Comparison of ENCODE assay signal across 24 cellular contexts in the genomic region with DNA sequence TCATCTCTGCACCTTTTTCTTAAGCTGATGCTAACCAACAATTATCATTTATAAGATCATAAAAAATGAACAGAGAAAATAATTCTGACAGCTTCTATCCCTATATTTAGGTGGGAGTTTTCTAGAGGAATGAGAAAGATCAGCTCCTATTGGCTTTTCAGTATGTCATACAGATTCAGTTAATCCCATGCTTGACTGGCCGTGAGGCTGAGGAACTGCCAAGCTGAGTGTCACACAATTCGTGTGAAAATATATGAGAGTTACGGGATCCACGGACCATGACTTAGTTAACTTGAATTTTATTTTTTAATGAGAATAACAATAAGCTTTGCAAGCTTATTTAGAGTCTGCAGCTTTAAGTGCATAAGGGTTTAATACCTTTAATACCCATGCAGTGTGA. TPM values are rescaled to one million over a fixed set of nuclear protein-coding genes. Genes with fewer than 3 reads are reported as not detected.
DNase-seq lines count a peak whose midpoint lies in the region; ATAC-seq, FAIRE-seq and TF ChIP-seq lines count a peak whose summit lies in the region.
"Had no signal": no experiment of that assay in that cellular context is flagged by ENCODE, and none has a peak within 500 bp of the region (broad histone marks: within the 10 kb centered on the region; RNA-seq: fewer than 3 reads in every experiment).

No MANE protein-coding gene starts in this region.

- H3K4me3 ChIP-seq in A549 (no peak overlapping the region), astrocyte (ENCODE audit: insufficient read depth, low read depth, low read length) (no peak overlapping the region)
- H3K4me3 ChIP-seq: GM23338, MG63, SJSA1 had no signal

- TF ChIP-seq RAD21 in A549 (conservative IDR thresholded peaks at IDR 0.05 in 1 of 2, IDR thresholded peaks at IDR 0.05 in 1 of 2) = no peak

- no peaks in the 10 kb centered on the region for H3K79me2 ChIP-seq in astrocyte (ENCODE audit: insufficient read depth, low read length)

- H3K9me3 ChIP-seq in A549 = no peaks in the 10 kb centered on the region
- H3K9me3 ChIP-seq in astrocyte (ENCODE audit: insufficient read depth, low read depth, low read length) = no peaks in the 10 kb centered on the region
- H3K9me3 ChIP-seq: MG63, SJSA1 had no signal

- H3K4me1 Mint-ChIP-seq in astrocyte (ENCODE audit: low read depth, unreplicated experiment) = no peaks in the 10 kb centered on the region
- peaks cover 11% of the 10 kb centered on the region for H3K4me1 Mint-ChIP-seq in nephron progenitor cell
- H3K4me1 Mint-ChIP-seq: CD14-positive monocyte had no signal

- H3K27ac Mint-ChIP-seq in astrocyte (ENCODE audit: unreplicated experiment) (no peak overlapping the region), nephron progenitor cell (peak overlapping the region; percentile 29)
- H3K27ac Mint-ChIP-seq: CD8-positive, alpha-beta memory T cell; GM23338; H9 had no signal

- DNase-seq in A549 (ENCODE audit: low read depth in 1 of 2, low spot score in 1 of 2) (no peak), G401 (ENCODE audit: low spot score) (peak; percentile 0), astrocyte (ENCODE audit: low read depth) (no peak), nephron progenitor cell (no peak), COLO668 (lab: John Stamatoyannopoulos, UW; ENCODE audit: unreplicated experiment) (no peak), occipital lobe (lab: John Stamatoyannopoulos, UW) (no peak)
- DNase-seq: AML-193; Calu3; CD8-positive, alpha-beta memory T cell; DMS79 treated with DMSO at 0.1 percent for 48 hours; H9; IMR-90; KG1; MG63; NCI-H2029; NCI-H510A; NK-92 treated with Interleukin-12 subunit alpha and Interleukin-12 subunit beta, amount 100 ng/mL, for 24 hours; PC-3; Right ventricle myocardium superior had no signal

- FAIRE-seq in A549 (lab: Jason Lieb, UNC) (peak; percentile 84), astrocyte (lab: Jason Lieb, UNC) (peak; percentile 56)
- FAIRE-seq: GM18507 had no signal

- H3K27ac ChIP-seq in A549 = no peak overlapping the region
- no peak overlapping the region for H3K27ac ChIP-seq in astrocyte (ENCODE audit: low read depth, low read length)
- H3K27ac ChIP-seq: SJSA1 had no signal

- CTCF ChIA-PET in A549 (lab: Yijun Ruan, JAX) = interaction anchor here (0.9 to 1.7 kb wide), 3 partner anchors 11 to 85 kb away, joined by 3 to 5 read pairs (median 4); no protein-coding TSS in a partner anchor

- TF ChIP-seq POLR2A in A549 (IDR thresholded peaks at IDR 0.05; ENCODE audit: low read length) = no peak

- H3K36me3 Mint-ChIP-seq in astrocyte (ENCODE audit: low read depth, unreplicated experiment) = no peaks in the 10 kb centered on the region
- H3K36me3 Mint-ChIP-seq in nephron progenitor cell (ENCODE audit: low read depth) = no peaks in the 10 kb centered on the region
- H3K36me3 Mint-ChIP-seq: CD14-positive monocyte; CD8-positive, alpha-beta memory T cell had no signal

- H3K4me2 ChIP-seq in A549 = no peak overlapping the region
- H3K4me2 ChIP-seq in astrocyte (ENCODE audit: low read length) = no peak overlapping the region
- H3K4me2 ChIP-seq: GM23338 had no signal

- H3K4me1 ChIP-seq in A549 (no peaks in the 10 kb centered on the region), astrocyte (ENCODE audit: insufficient read depth, low read length) (no peaks in the 10 kb centered on the region)
- H3K4me1 ChIP-seq: SJSA1 had no signal

- H3K27me3 ChIP-seq in astrocyte (ENCODE audit: insufficient read depth, low read length) = no peaks in the 10 kb centered on the region
- H3K27me3 ChIP-seq: MG63, SJSA1 had no signal

- H3K9ac ChIP-seq in astrocyte (ENCODE audit: low read length) = no peak overlapping the region

- H3K4me3 Mint-ChIP-seq in astrocyte (ENCODE audit: unreplicated experiment) = no peak overlapping the region
- H3K4me3 Mint-ChIP-seq in nephron progenitor cell = no peak overlapping the region
- H3K4me3 Mint-ChIP-seq: CD14-positive monocyte; CD8-positive, alpha-beta memory T cell; GM23338; H9 had no signal

- WGBS in A549 (ENCODE audit: missing lambda C conversion rate) = 85% methylated on average over 4 of the region's 4 CpGs

- TF ChIP-seq EP300 in A549 (IDR thresholded peaks at IDR 0.05) = no peak

- ATAC-seq in A549 (no peak), HG03354 (IDR thresholded peaks at IDR 0.05; ENCODE audit: poor library complexity, severe bottlenecking, unreplicated experiment) (no peak)
- ATAC-seq: GM23338, PC-3 had no signal

- POLR2A ChIA-PET in A549 (lab: Yijun Ruan, JAX) = no interaction called here

- no peaks in the 10 kb centered on the region for H3K27me3 Mint-ChIP-seq in astrocyte (ENCODE audit: low read depth, unreplicated experiment)
- peaks cover 6% of the 10 kb centered on the region for H3K27me3 Mint-ChIP-seq in nephron progenitor cell (ENCODE audit: low read depth, poor library complexity)

- in situ Hi-C loops in G401 (cut with HindIII; ENCODE audit: low sequenced_read_pairs) = no loop called here

- no peaks in the 10 kb centered on the region for H4K20me1 ChIP-seq in astrocyte (ENCODE audit: insufficient read depth, low read length)

- H3K36me3 ChIP-seq in astrocyte (ENCODE audit: insufficient read depth, low read length) = no peaks in the 10 kb centered on the region
- H3K36me3 ChIP-seq: MG63, SJSA1 had no signal

- no peak for TF ChIP-seq CTCF in A549 (IDR thresholded peaks at IDR 0.05)
- TF ChIP-seq CTCF in astrocyte (IDR thresholded peaks at IDR 0.05; ENCODE audit: insufficient read depth, low read depth, low read length) = no peak
- TF ChIP-seq CTCF in nephron progenitor cell (IDR thresholded peaks at IDR 0.05) = no peak

- H3K9me3 Mint-ChIP-seq in astrocyte (ENCODE audit: unreplicated experiment) (no peaks in the 10 kb centered on the region), nephron progenitor cell (no peaks in the 10 kb centered on the region)
- H3K9me3 Mint-ChIP-seq: CD8-positive, alpha-beta memory T cell; GM23338 had no signal

- H2AFZ ChIP-seq in astrocyte (ENCODE audit: low read depth, low read length) = no peak overlapping the region
- H2AFZ ChIP-seq: GM23338 had no signal

TF ChIP-seq in A549, 52 proteins besides CTCF, POLR2A, EP300 and RAD21:
- TF ChIP-seq BCL3 (IDR thresholded peaks at IDR 0.05) (no peak), ZFP36 (IDR thresholded peaks at IDR 0.05; ENCODE audit: borderline replicate concordance, partially characterized antibody) (no peak), KDM5A (IDR thresholded peaks at IDR 0.05) (no peak), RARB (CRISPR knock-in tag; IDR thresholded peaks at IDR 0.05) (no peak), CHD4 (IDR thresholded peaks at IDR 0.05; ENCODE audit: borderline replicate concordance) (no peak), ELK1 (IDR thresholded peaks at IDR 0.05; ENCODE audit: low read depth, low read length) (no peak), EHF (CRISPR knock-in tag; IDR thresholded peaks at IDR 0.05) (no peak), TFCP2L1 (CRISPR knock-in tag; IDR thresholded peaks at IDR 0.05) (no peak), CEBPB (IDR thresholded peaks at IDR 0.05) (no peak), MAFK (IDR thresholded peaks at IDR 0.05; ENCODE audit: partially characterized antibody) (no peak), ZNF302 (CRISPR knock-in tag; IDR thresholded peaks at IDR 0.05) (no peak)

RNA-seq across cellular contexts. Expression of gene PHEX, which starts 37.5 kb away (rescaled TPM):
- polyA plus RNA-seq in A549 (2011; rRNA removed) (0.81 and 0.98 TPM in 2 replicates), A549 (2017; fragmentation: RNase III; extraction: RNeasy Plus Mini Kit Qiagen cat#74134 plus additional on column Dnase treatment) (0.28 to 0.33 TPM (median 0.31 TPM) in 3 replicates)
- polyA plus RNA-seq in A549 (2012; cell fraction: cytosol; rRNA removed) = 0.06 and 0.08 TPM in 2 replicates
- polyA plus RNA-seq in A549 (2012; cell fraction: nucleus; rRNA removed) = 0.08 and 0.13 TPM in 2 replicates
- polyA minus RNA-seq in A549 (2011; rRNA and poly(A)+ RNA removed) = 0.39 and 0.54 TPM in 2 replicates
- total RNA-seq in G401 (2014; rRNA removed; shearing (Covaris generic)) = not detected in 2 replicates
- total RNA-seq in astrocyte (0.24 and 0.36 TPM in 2 replicates), occipital lobe (1.7 TPM)
- polyA plus RNA-seq: CD14-positive monocyte had no signal
